ENCODE assay signal across 10 cellular contexts in the genomic region with DNA sequence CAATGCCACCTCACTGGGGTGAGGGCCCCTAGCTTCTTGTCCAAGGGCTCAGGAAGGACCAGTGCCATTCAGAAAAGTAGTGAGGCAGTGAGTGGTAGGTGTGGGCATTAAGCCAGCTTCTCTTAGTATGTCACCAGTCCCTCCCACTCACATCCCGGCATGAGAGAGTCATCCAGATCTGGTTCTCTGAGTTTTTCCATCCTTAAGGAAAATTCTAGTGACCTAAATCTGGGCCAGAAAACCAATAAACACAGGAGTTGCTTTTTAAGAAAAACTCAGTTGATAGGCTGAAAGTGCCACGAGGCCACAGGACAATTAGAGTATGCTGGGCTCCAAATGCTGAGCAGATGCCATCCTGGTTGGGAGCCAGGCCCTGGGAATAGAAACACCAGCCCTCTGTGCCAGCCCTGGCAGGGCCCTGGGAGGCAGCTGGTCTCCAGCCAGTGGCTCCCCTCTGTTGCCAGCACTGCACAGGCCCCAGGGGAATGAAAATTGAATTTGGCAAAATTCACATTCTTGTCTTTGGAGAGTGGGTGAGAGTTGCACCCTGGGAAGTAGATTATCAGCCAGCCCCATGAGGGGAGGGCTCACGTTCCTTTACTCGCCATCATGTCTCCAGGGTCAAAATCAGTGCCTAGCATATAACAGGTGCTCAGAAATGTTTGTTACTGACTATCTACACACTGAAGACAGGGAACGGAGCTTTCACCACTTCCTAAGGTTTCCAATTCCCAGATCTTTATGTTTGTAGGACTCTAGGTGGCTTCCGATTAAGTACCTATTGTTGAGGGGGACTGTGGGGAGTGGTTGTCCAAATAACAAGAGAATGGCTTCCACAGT. TPM values are rescaled to one million over a fixed set of nuclear protein-coding genes. Genes with fewer than 3 reads are reported as not detected.
DNase-seq lines count a peak whose midpoint lies in the region; ATAC-seq and TF ChIP-seq lines count a peak whose summit lies in the region.
"Had no signal": no experiment of that assay in that cellular context is flagged by ENCODE, and none has a peak within 500 bp of the region (broad histone marks: within the 10 kb centered on the region; RNA-seq: fewer than 3 reads in every experiment).

No MANE protein-coding gene starts in this region.

- intact Hi-C loops in aorta (cut with DNase I), result no loop called here
- intact Hi-C loops in activated CD8-positive, alpha-beta T cell treated with anti-CD3 and anti-CD28 coated beads for 36 hours (cut with micrococcal nuclease), result no loop called here

- CTCF ChIA-PET in activated CD8-positive, alpha-beta T cell treated with anti-CD3 and anti-CD28 coated beads for 36 hours (lab: Charles Lee), result interaction anchor here (1.6 to 1.9 kb wide), 2 partner anchors 56 to 83 kb away, joined by 3 to 6 read pairs; no protein-coding TSS in a partner anchor

- no peak overlapping the region for H3K4me3 Mint-ChIP-seq in activated CD8-positive, alpha-beta T cell treated with anti-CD3 and anti-CD28 coated beads for 36 hours

- no peaks in the 10 kb centered on the region for H3K36me3 Mint-ChIP-seq in activated CD8-positive, alpha-beta T cell treated with anti-CD3 and anti-CD28 coated beads for 36 hours (ENCODE audit: low read depth)

- POLR2A ChIA-PET in activated CD8-positive, alpha-beta T cell treated with anti-CD3 and anti-CD28 coated beads for 36 hours (lab: Charles Lee), result no interaction called here

- H3K4me1 ChIP-seq in hepatocyte (ENCODE audit: insufficient read depth) (peaks cover 6% of the 10 kb centered on the region), aorta (ENCODE audit: control insufficient read depth in 1 of 2, insufficient read depth in 2 of 2, low read length in 2 of 2) (no peaks in the 10 kb centered on the region)

- H3K27ac ChIP-seq in brain microvascular endothelial cell, result no peak overlapping the region
- no peak overlapping the region for H3K27ac ChIP-seq in hepatocyte
- H3K27ac ChIP-seq in aorta (ENCODE audit: low read depth in 1 of 2, low read length in 2 of 2), result peak overlapping the region in 1 of 2 donors; percentile 12

- H3K4me2 ChIP-seq in hepatocyte, result no peak overlapping the region

- peak; percentile 44 for DNase-seq in NCI-H1105 treated with DMSO at 0.1 percent for 48 hours (lab: John Stamatoyannopoulos, UW)
- no peak for DNase-seq in NCI-H1105 (lab: John Stamatoyannopoulos, UW)
- DNase-seq in brain microvascular endothelial cell, result peak; percentile 41
- peak; percentile 50 for DNase-seq in hepatocyte (ENCODE audit: low spot score)
- peak; percentile 89 to 91 for DNase-seq in aorta
- DNase-seq in activated CD8-positive, alpha-beta T cell treated with anti-CD3 and anti-CD28 coated beads for 36 hours, result no peak
- no peak for DNase-seq in activated naive CD4-positive, alpha-beta T cell treated with anti-CD3 and anti-CD28 coated beads, Interleukin-2, amount 50 U/mL, for 16 hours
- DNase-seq: retina, T1000 had no signal

- H3K4me3 ChIP-seq in brain microvascular endothelial cell (ENCODE audit: low read depth, low read length) (no peak overlapping the region), hepatocyte (no peak overlapping the region), aorta (ENCODE audit: low read length in 2 of 2) (no peak overlapping the region)

- peaks cover 3% of the 10 kb centered on the region for H3K9me3 Mint-ChIP-seq in activated CD8-positive, alpha-beta T cell treated with anti-CD3 and anti-CD28 coated beads for 36 hours

- no peak overlapping the region for H2AFZ ChIP-seq in hepatocyte

- H3K27me3 ChIP-seq in brain microvascular endothelial cell (replicated peaks) (peaks cover 5% of the 10 kb centered on the region), hepatocyte (peaks cover 16% of the 10 kb centered on the region), aorta (ENCODE audit: control insufficient read depth in 1 of 2, insufficient read depth in 2 of 2, low read length in 1 of 2) (peaks cover 0 to 1% of the 10 kb centered on the region in 2 donors)

- peaks cover 12% of the 10 kb centered on the region for H3K27me3 Mint-ChIP-seq in activated CD8-positive, alpha-beta T cell treated with anti-CD3 and anti-CD28 coated beads for 36 hours

- TF ChIP-seq CTCF in brain microvascular endothelial cell (IDR thresholded peaks at IDR 0.05; ENCODE audit: low read depth, low read length, missing control alignments) (no peak), hepatocyte (IDR thresholded peaks at IDR 0.05; ENCODE audit: poor library complexity) (no peak)
- TF ChIP-seq CTCF in activated CD8-positive, alpha-beta T cell treated with anti-CD3 and anti-CD28 coated beads for 36 hours (IDR thresholded peaks at IDR 0.05), result no peak

- H3K27ac Mint-ChIP-seq in activated CD8-positive, alpha-beta T cell treated with anti-CD3 and anti-CD28 coated beads for 36 hours, result no peak overlapping the region

- H3K4me1 Mint-ChIP-seq in activated CD8-positive, alpha-beta T cell treated with anti-CD3 and anti-CD28 coated beads for 36 hours (ENCODE audit: low read depth), result no peaks in the 10 kb centered on the region

- H3K9me3 ChIP-seq in hepatocyte (ENCODE audit: low read depth) (no peaks in the 10 kb centered on the region), aorta (ENCODE audit: control insufficient read depth, low read length) (no peaks in the 10 kb centered on the region)

- in situ Hi-C loops in brain microvascular endothelial cell (cut with HindIII; ENCODE audit: low pct_ligation_motif_present, low sequenced_read_pairs), result no loop called here

- H3K36me3 ChIP-seq in brain microvascular endothelial cell (replicated peaks) (no peaks in the 10 kb centered on the region), hepatocyte (replicated peaks; ENCODE audit: insufficient read depth, low read depth) (no peaks in the 10 kb centered on the region), aorta (ENCODE audit: control insufficient read depth in 1 of 2, insufficient read depth in 2 of 2, low read length in 1 of 2) (no peaks in the 10 kb centered on the region)

- ATAC-seq in aorta (ENCODE audit: low FRiP score), result peak; percentile 86
- no peak for ATAC-seq in esophagus mucosa
- no peak for ATAC-seq in activated CD8-positive, alpha-beta T cell treated with anti-CD3 and anti-CD28 coated beads for 36 hours

- no peaks in the 10 kb centered on the region for H3K9me2 ChIP-seq in hepatocyte (replicated peaks; ENCODE audit: insufficient read depth)

- 91% methylated on average over 6 of the region's 6 CpGs for WGBS in hepatocyte (ENCODE audit: low lambda C conversion rate, missing lambda C conversion rate)
- WGBS in aorta, 2 donors, result 17 to 23% methylated on average over 6 of the region's 6 CpGs

- no peaks in the 10 kb centered on the region for H3K79me2 ChIP-seq in hepatocyte

- H4K20me1 ChIP-seq in hepatocyte (ENCODE audit: insufficient read depth, poor library complexity, severe bottlenecking), result no peaks in the 10 kb centered on the region

RNA-seq across cellular contexts. Expression of a gene that starts 52.8 kb away (rescaled TPM):
- 18.9 and 20.3 TPM in 2 replicates for total RNA-seq in hepatocyte
- polyA plus RNA-seq in hepatocyte, result 24.9 and 29.7 TPM in 2 replicates
- total RNA-seq in aorta, result 10 to 100 TPM in 1 of 2 donors, 1 to 10 TPM in 1; 8.4 to 19.4 TPM
- polyA plus RNA-seq in aorta, result 1 to 10 TPM; 1.4 to 1.9 TPM
- total RNA-seq in esophagus mucosa, result 23.4 TPM
- 1 to 10 TPM; 3.3 to 3.9 TPM for total RNA-seq in activated CD8-positive, alpha-beta T cell treated with anti-CD3 and anti-CD28 coated beads for 36 hours

Comparison
In these comparisons a context has a peak if more than half of its experiments do, and no peak if none do; other contexts are left out.
1. DNase-seq: peak in NCI-H1105 treated with DMSO at 0.1 percent for 48 hours (single experiment), brain microvascular endothelial cell (single experiment), hepatocyte (single experiment) and aorta (2 of 2); none in NCI-H1105 (single experiment), activated CD8-positive, alpha-beta T cell treated with anti-CD3 and anti-CD28 coated beads for 36 hours (single experiment) and activated naive CD4-positive, alpha-beta T cell treated with anti-CD3 and anti-CD28 coated beads, Interleukin-2, amount 50 U/mL, for 16 hours (single experiment).